In the genomic region with DNA sequence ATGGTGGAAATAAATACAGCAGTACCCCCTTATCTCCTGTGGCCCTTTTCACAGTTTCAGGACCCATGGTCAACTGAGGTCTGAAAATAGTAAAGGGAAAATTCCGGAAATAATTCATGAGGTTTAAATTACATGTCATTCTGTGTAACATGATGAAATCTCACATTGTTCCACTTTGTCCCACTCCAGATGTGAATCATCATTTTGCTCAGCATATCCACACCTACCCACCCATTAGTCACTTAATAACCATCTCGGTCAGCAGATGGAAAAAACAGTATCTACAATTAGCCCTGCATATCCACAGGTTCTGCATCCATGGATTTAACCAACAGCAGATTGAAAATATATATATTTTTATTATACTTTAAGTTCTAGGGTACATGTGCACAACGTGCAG, we compare ENCODE assay signal across 1 cellular context.
TF ChIP-seq lines count a peak whose summit lies in the region.

No MANE protein-coding gene starts in this region.

TF ChIP-seq in SK-N-SH treated with all-trans-retinoic acid at 6 μM for 48 hours, 23 proteins besides CTCF, POLR2A, EP300 and RAD21 (continued from another document):
- TF ChIP-seq, protein P1, sequence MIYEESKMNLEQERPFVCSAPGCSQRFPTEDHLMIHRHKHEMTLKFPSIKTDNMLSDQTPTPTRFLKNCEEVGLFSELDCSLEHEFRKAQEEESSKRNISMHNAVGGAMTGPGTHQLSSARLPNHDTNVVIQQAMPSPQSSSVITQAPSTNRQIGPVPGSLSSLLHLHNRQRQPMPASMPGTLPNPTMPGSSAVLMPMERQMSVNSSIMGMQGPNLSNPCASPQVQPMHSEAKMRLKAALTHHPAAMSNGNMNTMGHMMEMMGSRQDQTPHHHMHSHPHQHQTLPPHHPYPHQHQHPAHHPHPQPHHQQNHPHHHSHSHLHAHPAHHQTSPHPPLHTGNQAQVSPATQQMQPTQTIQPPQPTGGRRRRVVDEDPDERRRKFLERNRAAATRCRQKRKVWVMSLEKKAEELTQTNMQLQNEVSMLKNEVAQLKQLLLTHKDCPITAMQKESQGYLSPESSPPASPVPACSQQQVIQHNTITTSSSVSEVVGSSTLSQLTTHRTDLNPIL (CRISPR knock-in tag; IDR thresholded peaks at IDR 0.05; ENCODE audit: low read depth): no peak
- TF ChIP-seq ZNF565 (CRISPR knock-in tag; conservative IDR thresholded peaks at IDR 0.05; ENCODE audit: low read depth) (no peak), ZNF70 (CRISPR knock-in tag; IDR thresholded peaks at IDR 0.05) (no peak), ESRRG (CRISPR knock-in tag; IDR thresholded peaks at IDR 0.05) (no peak), ZC3H10 (CRISPR knock-in tag; IDR thresholded peaks at IDR 0.05) (no peak)
